ENCODE assay signal across 8 cellular contexts in genomic region chr10:27242473-27242950, GRCh38. TPM values are rescaled to one million over a fixed set of nuclear protein-coding genes. Genes with fewer than 3 reads are reported as not detected.
DNase-seq lines count a peak whose midpoint lies in the region; ATAC-seq lines count a peak whose summit lies in the region.

No MANE protein-coding gene starts in this region.

- H3K36me3 Mint-ChIP-seq in activated T-helper 17 cell treated with anti-CD3 and anti-CD28 coated beads, Interleukin-2, amount 50 U/mL, for 72 hours (ENCODE audit: low read depth), result peaks cover 36% of the 10 kb centered on the region

- peak overlapping the region; percentile 64 for H3K27ac ChIP-seq in iPS-20b (ENCODE audit: low read length)
- H3K27ac ChIP-seq in substantia nigra (ENCODE audit: low read depth, low read length, poor library complexity, severe bottlenecking), result peak overlapping the region; percentile 96

- H3K4me3 ChIP-seq in iPS-20b (ENCODE audit: low read length), result peak overlapping the region; percentile 93

- ATAC-seq in activated T-helper 17 cell treated with anti-CD3 and anti-CD28 coated beads, Interleukin-2, amount 50 U/mL, for 72 hours (replicated peaks), result no peak
- ATAC-seq in HG03196 (IDR thresholded peaks at IDR 0.05; ENCODE audit: unreplicated experiment), result no peak

- peak overlapping the region; percentile 84 for H3K9ac ChIP-seq in iPS-20b (ENCODE audit: low read depth, low read length)

- H3K4me1 Mint-ChIP-seq in activated T-helper 17 cell treated with anti-CD3 and anti-CD28 coated beads, Interleukin-2, amount 50 U/mL, for 72 hours, result peaks cover 12% of the 10 kb centered on the region

- peak overlapping the region; percentile 93 for H3K4me3 Mint-ChIP-seq in activated T-helper 17 cell treated with anti-CD3 and anti-CD28 coated beads, Interleukin-2, amount 50 U/mL, for 72 hours

- peak overlapping the region; percentile 94 for H3K27ac Mint-ChIP-seq in activated T-helper 17 cell treated with anti-CD3 and anti-CD28 coated beads, Interleukin-2, amount 50 U/mL, for 72 hours

- DNase-seq in NCI-H2227 treated with DMSO at 0.1 percent for 48 hours (lab: John Stamatoyannopoulos, UW) (peak; percentile 49), NCI-H2227 (lab: John Stamatoyannopoulos, UW; ENCODE audit: unreplicated experiment) (no peak), substantia nigra (lab: John Stamatoyannopoulos, UW) (no peak), activated gamma-delta T cell (lab: John Stamatoyannopoulos, UW) (no peak)
- no peak for DNase-seq in stimulated activated CD4-positive, alpha-beta T cell treated with anti-CD3 and anti-CD28 coated beads, Interleukin-4, amount 100 ng/mL, for 4 hours

- H3K9me3 Mint-ChIP-seq in activated T-helper 17 cell treated with anti-CD3 and anti-CD28 coated beads, Interleukin-2, amount 50 U/mL, for 72 hours, result no peaks in the 10 kb centered on the region

- H3K27me3 Mint-ChIP-seq in activated T-helper 17 cell treated with anti-CD3 and anti-CD28 coated beads, Interleukin-2, amount 50 U/mL, for 72 hours, result no peaks in the 10 kb centered on the region

- H3K4me1 ChIP-seq in iPS-20b (ENCODE audit: insufficient read depth, low read length), result peaks cover 6% of the 10 kb centered on the region; the same call in 1 of the 2 replicates

- H3K36me3 ChIP-seq in iPS-20b (ENCODE audit: insufficient read depth, low read depth, low read length), result no peaks in the 10 kb centered on the region

- H3K9me3 ChIP-seq in iPS-20b (ENCODE audit: insufficient read depth, low read depth, low read length), result no peaks in the 10 kb centered on the region

- no peaks in the 10 kb centered on the region for H3K27me3 ChIP-seq in iPS-20b (ENCODE audit: insufficient read depth, low read length)

RNA-seq across cellular contexts. Expression of gene ACBD5, which starts 1.9 kb away (rescaled TPM):
- 10 to 100 TPM; 25.9 to 27.4 TPM for total RNA-seq in activated T-helper 17 cell treated with anti-CD3 and anti-CD28 coated beads, Interleukin-2, amount 50 U/mL, for 72 hours
